Comparison of ENCODE assay signal across 19 cellular contexts in the genomic region with DNA sequence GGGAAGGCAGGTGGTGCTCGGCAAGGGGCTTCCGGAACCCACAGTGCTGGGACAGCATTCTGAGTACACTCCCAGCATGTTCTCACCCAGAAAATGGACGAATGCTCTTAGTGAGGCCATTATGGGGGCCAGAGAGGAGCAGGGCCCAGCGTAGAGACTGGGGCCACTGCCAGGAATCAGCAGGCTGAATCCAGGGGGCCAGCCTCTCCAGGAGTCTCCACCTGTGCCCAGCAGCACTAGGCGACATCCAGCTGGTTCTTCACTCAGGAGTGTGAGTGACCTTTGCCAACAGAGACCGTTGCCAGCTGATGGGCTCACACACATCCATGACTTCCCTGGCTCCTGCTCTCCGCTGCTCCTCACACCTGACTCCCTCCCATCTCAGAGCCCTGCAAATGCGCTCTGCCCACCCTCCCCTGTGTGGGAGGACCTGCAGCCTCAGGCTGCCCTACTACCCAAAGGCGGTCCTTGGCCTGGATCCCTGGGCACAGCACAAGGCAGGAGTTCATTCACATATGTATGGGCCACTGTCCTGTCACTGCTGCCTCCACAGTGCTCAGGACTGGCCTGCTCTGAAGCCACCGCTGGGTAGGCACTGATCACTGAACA. TPM values are rescaled to one million over a fixed set of nuclear protein-coding genes. Genes with fewer than 3 reads are reported as not detected.
DNase-seq lines count a peak whose midpoint lies in the region; ATAC-seq and TF ChIP-seq lines count a peak whose summit lies in the region.
"Had no signal": no experiment of that assay in that cellular context is flagged by ENCODE, and none has a peak within 500 bp of the region (broad histone marks: within the 10 kb centered on the region; RNA-seq: fewer than 3 reads in every experiment).

No MANE protein-coding gene starts in this region.

- no peaks in the 10 kb centered on the region for H3K9me3 Mint-ChIP-seq in WTC11
- H3K9me3 Mint-ChIP-seq: activated naive CD4-positive, alpha-beta T cell treated with anti-CD3 and anti-CD28 coated beads for 36 hours; memory B cell; stimulated activated memory B cell treated with anti-CD40 and anti-IgM and Interleukin-4, amounts not matched to agents 10 μg/mL and 1 μg/mL and 100 μg/mL, for 72 hours; T-cell had no signal

- POLR2A ChIA-PET in WTC11 (lab: Charles Lee), result no interaction called here

- no peak for TF ChIP-seq POLR2A in suprapubic skin (IDR thresholded peaks at IDR 0.05)

- DNase-seq in NCI-H146 (lab: John Stamatoyannopoulos, UW) (peak; percentile 61), WTC11 (ENCODE audit: low spot score) (no peak), left lobe of liver (ENCODE audit: low spot score) (no peak), suprapubic skin (ENCODE audit: low spot score in 2 of 2) (no peak), glomerular visceral epithelial cell (ENCODE audit: extremely low spot score) (no peak)
- no peak for DNase-seq in activated naive CD4-positive, alpha-beta T cell (lab: John Stamatoyannopoulos, UW)
- DNase-seq in activated naive CD4-positive, alpha-beta T cell treated with Interleukin-2 at 50 U/mL for 16 hours, result no peak
- DNase-seq: activated naive CD4-positive, alpha-beta T cell treated with anti-CD3 and anti-CD28 coated beads for 36 hours; BE2C; effector memory CD4-positive, alpha-beta T cell; NCI-H1105; RPMI8226; T-cell had no signal

- ATAC-seq in WTC11 (no peak), left lobe of liver (peak; percentile 48), HG03175 (IDR thresholded peaks at IDR 0.05; ENCODE audit: unreplicated experiment) (no peak)
- ATAC-seq: body of pancreas; stimulated activated memory B cell treated with anti-CD40 and anti-IgM and Interleukin-4, amounts not matched to agents 10 μg/mL and 1 μg/mL and 100 μg/mL, for 72 hours; T-cell had no signal

- no peak for TF ChIP-seq EP300 in suprapubic skin (IDR thresholded peaks at IDR 0.05)

- H3K4me1 ChIP-seq in suprapubic skin, result peaks cover 65% of the 10 kb centered on the region
- H3K4me1 ChIP-seq: BE2C had no signal

- no peaks in the 10 kb centered on the region for H3K9me3 ChIP-seq in suprapubic skin
- H3K9me3 ChIP-seq: BE2C, body of pancreas, neutrophil had no signal

- TF ChIP-seq CTCF in WTC11 (IDR thresholded peaks at IDR 0.05) (no peak), suprapubic skin (IDR thresholded peaks at IDR 0.05) (no peak)

- CTCF ChIA-PET in WTC11 (lab: Charles Lee), result interaction anchor here (0.6 to 16.9 kb wide), 7 partner anchors 8 to 179 kb away, joined by 3 to 493 read pairs (median 33); a partner anchor contains a TSS

- H3K27ac ChIP-seq in suprapubic skin, result peak overlapping the region; percentile 66
- H3K27ac ChIP-seq: body of pancreas, neutrophil had no signal

- H3K4me1 Mint-ChIP-seq in WTC11, result peaks cover 24% of the 10 kb centered on the region

- peak overlapping the region; percentile 87 for H3K27ac Mint-ChIP-seq in WTC11
- H3K27ac Mint-ChIP-seq: activated naive CD4-positive, alpha-beta T cell treated with anti-CD3 and anti-CD28 coated beads for 36 hours; memory B cell; stimulated activated memory B cell treated with anti-CD40 and anti-IgM and Interleukin-4, amounts not matched to agents 10 μg/mL and 1 μg/mL and 100 μg/mL, for 72 hours; T-cell had no signal

- H3K36me3 Mint-ChIP-seq in WTC11, result peaks cover 6% of the 10 kb centered on the region
- H3K36me3 Mint-ChIP-seq: memory B cell; stimulated activated memory B cell treated with anti-CD40 and anti-IgM and Interleukin-4, amounts not matched to agents 10 μg/mL and 1 μg/mL and 100 μg/mL, for 72 hours; T-cell had no signal

- whole genome bisulfite sequencing in suprapubic skin, result 49% methylated on average over 4 of the region's 10 CpGs

- peaks cover 24% of the 10 kb centered on the region for H3K36me3 ChIP-seq in suprapubic skin
- H3K36me3 ChIP-seq: BE2C, neutrophil had no signal

- H3K27me3 Mint-ChIP-seq in WTC11 (ENCODE audit: low read depth), result no peaks in the 10 kb centered on the region
- H3K27me3 Mint-ChIP-seq: memory B cell had no signal

- H3K4me3 Mint-ChIP-seq in WTC11, result no peak overlapping the region
- H3K4me3 Mint-ChIP-seq: activated naive CD4-positive, alpha-beta T cell treated with anti-CD3 and anti-CD28 coated beads for 36 hours; memory B cell; stimulated activated memory B cell treated with anti-CD40 and anti-IgM and Interleukin-4, amounts not matched to agents 10 μg/mL and 1 μg/mL and 100 μg/mL, for 72 hours; T-cell had no signal

- no peak overlapping the region for H3K4me3 ChIP-seq in suprapubic skin
- H3K4me3 ChIP-seq: body of pancreas, skin epidermis had no signal

- H3K27me3 ChIP-seq in suprapubic skin, result no peaks in the 10 kb centered on the region
- H3K27me3 ChIP-seq: body of pancreas had no signal

TF ChIP-seq in WTC11, 78 proteins besides CTCF, POLR2A, EP300 and RAD21 (continues in another document):
- TF ChIP-seq TEAD4 (CRISPR knock-in tag; IDR thresholded peaks at IDR 0.05) (no peak), CREM (CRISPR knock-in tag; IDR thresholded peaks at IDR 0.05) (no peak), OVOL2 (CRISPR knock-in tag; IDR thresholded peaks at IDR 0.05; ENCODE audit: borderline replicate concordance) (no peak), PRRX2 (CRISPR knock-in tag; IDR thresholded peaks at IDR 0.05) (no peak), HMGA2 (CRISPR knock-in tag; IDR thresholded peaks at IDR 0.05) (no peak), TP53 (CRISPR knock-in tag; IDR thresholded peaks at IDR 0.05) (no peak), FOXK1 (CRISPR knock-in tag; IDR thresholded peaks at IDR 0.05) (no peak), FOXP1 (CRISPR knock-in tag; IDR thresholded peaks at IDR 0.05; ENCODE audit: borderline replicate concordance) (no peak), SMAD3 (CRISPR knock-in tag; IDR thresholded peaks at IDR 0.05; ENCODE audit: borderline replicate concordance) (no peak)
- TF ChIP-seq, protein P1, sequence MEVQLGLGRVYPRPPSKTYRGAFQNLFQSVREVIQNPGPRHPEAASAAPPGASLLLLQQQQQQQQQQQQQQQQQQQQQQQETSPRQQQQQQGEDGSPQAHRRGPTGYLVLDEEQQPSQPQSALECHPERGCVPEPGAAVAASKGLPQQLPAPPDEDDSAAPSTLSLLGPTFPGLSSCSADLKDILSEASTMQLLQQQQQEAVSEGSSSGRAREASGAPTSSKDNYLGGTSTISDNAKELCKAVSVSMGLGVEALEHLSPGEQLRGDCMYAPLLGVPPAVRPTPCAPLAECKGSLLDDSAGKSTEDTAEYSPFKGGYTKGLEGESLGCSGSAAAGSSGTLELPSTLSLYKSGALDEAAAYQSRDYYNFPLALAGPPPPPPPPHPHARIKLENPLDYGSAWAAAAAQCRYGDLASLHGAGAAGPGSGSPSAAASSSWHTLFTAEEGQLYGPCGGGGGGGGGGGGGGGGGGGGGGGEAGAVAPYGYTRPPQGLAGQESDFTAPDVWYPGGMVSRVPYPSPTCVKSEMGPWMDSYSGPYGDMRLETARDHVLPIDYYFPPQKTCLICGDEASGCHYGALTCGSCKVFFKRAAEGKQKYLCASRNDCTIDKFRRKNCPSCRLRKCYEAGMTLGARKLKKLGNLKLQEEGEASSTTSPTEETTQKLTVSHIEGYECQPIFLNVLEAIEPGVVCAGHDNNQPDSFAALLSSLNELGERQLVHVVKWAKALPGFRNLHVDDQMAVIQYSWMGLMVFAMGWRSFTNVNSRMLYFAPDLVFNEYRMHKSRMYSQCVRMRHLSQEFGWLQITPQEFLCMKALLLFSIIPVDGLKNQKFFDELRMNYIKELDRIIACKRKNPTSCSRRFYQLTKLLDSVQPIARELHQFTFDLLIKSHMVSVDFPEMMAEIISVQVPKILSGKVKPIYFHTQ (CRISPR knock-in tag; IDR thresholded peaks at IDR 0.05), result no peak
- TF ChIP-seq, protein P2, sequence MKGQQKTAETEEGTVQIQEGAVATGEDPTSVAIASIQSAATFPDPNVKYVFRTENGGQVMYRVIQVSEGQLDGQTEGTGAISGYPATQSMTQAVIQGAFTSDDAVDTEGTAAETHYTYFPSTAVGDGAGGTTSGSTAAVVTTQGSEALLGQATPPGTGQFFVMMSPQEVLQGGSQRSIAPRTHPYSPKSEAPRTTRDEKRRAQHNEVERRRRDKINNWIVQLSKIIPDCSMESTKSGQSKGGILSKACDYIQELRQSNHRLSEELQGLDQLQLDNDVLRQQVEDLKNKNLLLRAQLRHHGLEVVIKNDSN (CRISPR knock-in tag; IDR thresholded peaks at IDR 0.05), result no peak
- TF ChIP-seq, protein P3, sequence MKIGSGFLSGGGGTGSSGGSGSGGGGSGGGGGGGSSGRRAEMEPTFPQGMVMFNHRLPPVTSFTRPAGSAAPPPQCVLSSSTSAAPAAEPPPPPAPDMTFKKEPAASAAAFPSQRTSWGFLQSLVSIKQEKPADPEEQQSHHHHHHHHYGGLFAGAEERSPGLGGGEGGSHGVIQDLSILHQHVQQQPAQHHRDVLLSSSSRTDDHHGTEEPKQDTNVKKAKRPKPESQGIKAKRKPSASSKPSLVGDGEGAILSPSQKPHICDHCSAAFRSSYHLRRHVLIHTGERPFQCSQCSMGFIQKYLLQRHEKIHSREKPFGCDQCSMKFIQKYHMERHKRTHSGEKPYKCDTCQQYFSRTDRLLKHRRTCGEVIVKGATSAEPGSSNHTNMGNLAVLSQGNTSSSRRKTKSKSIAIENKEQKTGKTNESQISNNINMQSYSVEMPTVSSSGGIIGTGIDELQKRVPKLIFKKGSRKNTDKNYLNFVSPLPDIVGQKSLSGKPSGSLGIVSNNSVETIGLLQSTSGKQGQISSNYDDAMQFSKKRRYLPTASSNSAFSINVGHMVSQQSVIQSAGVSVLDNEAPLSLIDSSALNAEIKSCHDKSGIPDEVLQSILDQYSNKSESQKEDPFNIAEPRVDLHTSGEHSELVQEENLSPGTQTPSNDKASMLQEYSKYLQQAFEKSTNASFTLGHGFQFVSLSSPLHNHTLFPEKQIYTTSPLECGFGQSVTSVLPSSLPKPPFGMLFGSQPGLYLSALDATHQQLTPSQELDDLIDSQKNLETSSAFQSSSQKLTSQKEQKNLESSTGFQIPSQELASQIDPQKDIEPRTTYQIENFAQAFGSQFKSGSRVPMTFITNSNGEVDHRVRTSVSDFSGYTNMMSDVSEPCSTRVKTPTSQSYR (CRISPR knock-in tag; IDR thresholded peaks at IDR 0.05), result no peak

RNA-seq across cellular contexts. Expression of a gene that starts 5.1 kb away (rescaled TPM):
- total RNA-seq in WTC11 (2021) (40.9 to 60.8 TPM (median 44.2 TPM) in 3 replicates), left lobe of liver (5.8 TPM), suprapubic skin (100 to 1,000 TPM in 1 of 4 donors, 10 to 100 TPM in 3; 32.1 to 107 (median 41.2) TPM)

RNA-seq across cellular contexts. Expression of a gene that starts 10.7 kb away (rescaled TPM):
- total RNA-seq in WTC11 (2021) (60.0 to 62.0 TPM (median 60.0 TPM) in 3 replicates), left lobe of liver (28.0 TPM), suprapubic skin (10 to 100 TPM; 46.8 to 94.4 (median 70.9) TPM)

RNA-seq across cellular contexts. Expression of a gene that starts 13.7 kb away (rescaled TPM):
- 51.6 to 55.9 TPM (median 54.7 TPM) in 3 replicates for total RNA-seq in WTC11 (2021)
- total RNA-seq in left lobe of liver, result 16.0 TPM
- total RNA-seq in suprapubic skin, result 10 to 100 TPM in 2 of 4 donors, 1 to 10 TPM in 2; 9.5 to 21.7 (median 13.9) TPM

RNA-seq across cellular contexts. Expression of a gene that starts 13.9 kb away (rescaled TPM):
- 37.9 to 40.1 TPM (median 38.6 TPM) in 3 replicates for total RNA-seq in WTC11 (2021)
- 5.1 TPM for total RNA-seq in left lobe of liver
- 1 to 10 TPM; 2.0 to 2.8 (median 2.7) TPM for total RNA-seq in suprapubic skin
